In genomic region chr20:33673115-33673410, GRCh38 we compare ENCODE assay signal across 8 cellular contexts. TPM values are rescaled to one million over a fixed set of nuclear protein-coding genes. Genes with fewer than 3 reads are reported as not detected.
A peak's percentile ranks its signal among the peaks of the same experiment; 100 is the strongest.
DNase-seq lines count a peak whose midpoint lies in the region; ATAC-seq and TF ChIP-seq lines count a peak whose summit lies in the region.

No MANE protein-coding gene starts in this region.

- peak overlapping the region; percentile 93 for H3K9ac ChIP-seq in adipocyte (ENCODE audit: low read length)

- peaks cover 26% of the 10 kb centered on the region for H3K4me1 Mint-ChIP-seq in activated T-cell treated with anti-CD3 and anti-CD28 coated beads, Interleukin-2, amount 50 U/mL, for 4 hours (ENCODE audit: low read depth)

- H3K4me1 ChIP-seq in adipocyte (ENCODE audit: control insufficient read depth, insufficient read depth, low read length) (peaks cover 58% of the 10 kb centered on the region), right lobe of liver (peaks cover 0 to 11% (median 2%) of the 10 kb centered on the region in 4 donors), thoracic aorta (ENCODE audit: control insufficient read depth in 1 of 2, low read depth in 2 of 2) (peaks cover 32 to 74% of the 10 kb centered on the region in 2 donors)

- no peaks in the 10 kb centered on the region for H3K27me3 ChIP-seq in adipocyte (replicated peaks; ENCODE audit: control insufficient read depth, insufficient read depth, low read length)
- H3K27me3 ChIP-seq in right lobe of liver = no peaks in the 10 kb centered on the region
- H3K27me3 ChIP-seq in thoracic aorta (replicated peaks; ENCODE audit: insufficient read depth) = no peaks in the 10 kb centered on the region

- no peaks in the 10 kb centered on the region for H3K36me3 Mint-ChIP-seq in activated T-cell treated with anti-CD3 and anti-CD28 coated beads, Interleukin-2, amount 50 U/mL, for 4 hours (ENCODE audit: insufficient read depth)

- no peak for ATAC-seq in activated T-cell treated with anti-CD3 and anti-CD28 coated beads, Interleukin-2, amount 50 U/mL, for 4 hours
- ATAC-seq in right lobe of liver (no peak), thoracic aorta (ENCODE audit: insufficient number of reproducible peaks, low FRiP score, low read depth) (no peak), GM19023 (IDR thresholded peaks at IDR 0.05; ENCODE audit: unreplicated experiment) (no peak)

- TF ChIP-seq CTCF in right lobe of liver (IDR thresholded peaks at IDR 0.05) = no peak
- no peak for TF ChIP-seq CTCF in thoracic aorta (IDR thresholded peaks at IDR 0.05)
- no peak for TF ChIP-seq CTCF in GM13977 (IDR thresholded peaks at IDR 0.05; ENCODE audit: extremely low read depth, insufficient read depth, missing control alignments)
- TF ChIP-seq CTCF in GM10248 (IDR thresholded peaks at IDR 0.05; ENCODE audit: control extremely low read depth, extremely low read depth, low read depth, missing control alignments) = no peak

- intact Hi-C loops in right lobe of liver (cut with DNase I) = loop anchor here in 1 of 2 donors (10.0 kb wide), 1 partner anchor 52 kb away; the partner anchor contains the start of gene PXMP4

- peak overlapping the region; percentile 86 for H3K4me3 Mint-ChIP-seq in activated T-cell treated with anti-CD3 and anti-CD28 coated beads, Interleukin-2, amount 50 U/mL, for 4 hours

- no peak for DNase-seq in activated T-cell treated with anti-CD3 and anti-CD28 coated beads, Interleukin-2, amount 50 U/mL, for 4 hours
- DNase-seq in activated T-cell treated with anti-CD3 and anti-CD28 coated beads, Interleukin-2, amount 50 U/mL, for 1 hour = no peak
- DNase-seq in adipocyte (ENCODE audit: low read depth) (no peak), right lobe of liver (no peak), thoracic aorta (ENCODE audit: low spot score) (no peak), GM13977 (ENCODE audit: low spot score) (no peak), GM10248 (ENCODE audit: extremely low spot score) (no peak)

- CTCF ChIA-PET in GM10248 (lab: Yijun Ruan, JAX) = no interaction called here

- H3K36me3 ChIP-seq in adipocyte (ENCODE audit: control insufficient read depth, insufficient read depth, low read length, severe bottlenecking) (peaks cover 30% of the 10 kb centered on the region), right lobe of liver (peaks cover 0 to 1% (median 0%) of the 10 kb centered on the region in 4 donors), thoracic aorta (no peaks in the 10 kb centered on the region)

- WGBS in right lobe of liver (ENCODE audit: insufficient coverage, low coverage, low lambda C conversion rate, missing lambda C conversion rate) = 53% methylated on average over 2 of the region's 4 CpGs

- no peaks in the 10 kb centered on the region for H3K9me3 Mint-ChIP-seq in activated T-cell treated with anti-CD3 and anti-CD28 coated beads, Interleukin-2, amount 50 U/mL, for 4 hours

- in situ Hi-C loops in GM13977 (cut with MboI; ENCODE audit: low pct_unique_long_range_greater_than_20kb, low sequenced_read_pairs, unreplicated experiment) = no loop called here

- H3K27me3 Mint-ChIP-seq in activated T-cell treated with anti-CD3 and anti-CD28 coated beads, Interleukin-2, amount 50 U/mL, for 4 hours (ENCODE audit: low read depth) = no peaks in the 10 kb centered on the region

- POLR2A ChIA-PET in GM10248 (lab: Yijun Ruan, JAX) = interaction anchor here (0.6 kb wide), 1 partner anchor 352 kb away, joined by 4 read pairs; no protein-coding TSS in a partner anchor

- H3K9me3 ChIP-seq in adipocyte (ENCODE audit: control insufficient read depth, low read length) (no peaks in the 10 kb centered on the region), right lobe of liver (no peaks in the 10 kb centered on the region), thoracic aorta (no peaks in the 10 kb centered on the region)

- no peak for TF ChIP-seq POLR2A in right lobe of liver (IDR thresholded peaks at IDR 0.05)

- H3K4me3 ChIP-seq in adipocyte (ENCODE audit: low read length) = peak overlapping the region; percentile 89
- H3K4me3 ChIP-seq in right lobe of liver = peak overlapping the region; percentile 55 to 79 (median 70)
- peak overlapping the region; percentile 77 for H3K4me3 ChIP-seq in thoracic aorta

- H3K27ac ChIP-seq in right lobe of liver = peak overlapping the region in 1 of 3 donors; percentile 41
- H3K27ac ChIP-seq in thoracic aorta = peak overlapping the region; percentile 62 to 70

RNA-seq across cellular contexts. Expression of gene NECAB3, which starts 1.2 kb away (rescaled TPM):
- 10 to 100 TPM in 1 of 3 donors, 1 to 10 TPM in 2; 8.0 to 11.8 (median 9.7) TPM for total RNA-seq in activated T-cell treated with anti-CD3 and anti-CD28 coated beads, Interleukin-2, amount 50 U/mL, for 4 hours
- total RNA-seq in right lobe of liver (10 to 100 TPM; 13.2 to 21.9 (median 19.2) TPM), thoracic aorta (10 to 100 TPM; 24.0 to 29.6 TPM)

RNA-seq across cellular contexts. Expression of gene ACTL10, which starts 6.3 kb away (rescaled TPM):
- 1 to 10 TPM; 5.0 to 7.6 (median 6.9) TPM for total RNA-seq in activated T-cell treated with anti-CD3 and anti-CD28 coated beads, Interleukin-2, amount 50 U/mL, for 4 hours
- 1 to 10 TPM in 1 of 6 experiments, under 1 TPM in 4, not detected in 1; 0.20 to 1.1 (median 0.56) TPM for total RNA-seq in right lobe of liver
- total RNA-seq in thoracic aorta = 1 to 10 TPM; 2.6 to 3.1 TPM

RNA-seq across cellular contexts. Expression of gene C20orf144, which starts 10.9 kb away (rescaled TPM):
- under 1 TPM; 0.11 to 0.38 (median 0.20) TPM for total RNA-seq in activated T-cell treated with anti-CD3 and anti-CD28 coated beads, Interleukin-2, amount 50 U/mL, for 4 hours
- total RNA-seq in right lobe of liver = under 1 TPM in 1 of 6 experiments, not detected in 5; 0.18 TPM
- not detected for total RNA-seq in thoracic aorta

RNA-seq across cellular contexts. Expression of gene E2F1, which starts 13.1 kb away (rescaled TPM):
- 10 to 100 TPM; 57.5 to 60.2 (median 57.6) TPM for total RNA-seq in activated T-cell treated with anti-CD3 and anti-CD28 coated beads, Interleukin-2, amount 50 U/mL, for 4 hours
- total RNA-seq in right lobe of liver (1 to 10 TPM in 2 of 6 experiments, under 1 TPM in 4; 0.24 to 8.8 (median 0.77) TPM), thoracic aorta (under 1 TPM; 0.68 to 0.92 TPM)

RNA-seq across cellular contexts. Expression of gene PXMP4, which starts 47.0 kb away (rescaled TPM):
- total RNA-seq in activated T-cell treated with anti-CD3 and anti-CD28 coated beads, Interleukin-2, amount 50 U/mL, for 4 hours = 1 to 10 TPM; 4.2 to 4.9 (median 4.4) TPM
- total RNA-seq in right lobe of liver (10 to 100 TPM in 4 of 6 experiments, 1 to 10 TPM in 2; 5.5 to 17.8 (median 12.9) TPM), thoracic aorta (1 to 10 TPM; 3.3 to 4.1 TPM)
